ENCODE assay signal across 16 cellular contexts in the genomic region with DNA sequence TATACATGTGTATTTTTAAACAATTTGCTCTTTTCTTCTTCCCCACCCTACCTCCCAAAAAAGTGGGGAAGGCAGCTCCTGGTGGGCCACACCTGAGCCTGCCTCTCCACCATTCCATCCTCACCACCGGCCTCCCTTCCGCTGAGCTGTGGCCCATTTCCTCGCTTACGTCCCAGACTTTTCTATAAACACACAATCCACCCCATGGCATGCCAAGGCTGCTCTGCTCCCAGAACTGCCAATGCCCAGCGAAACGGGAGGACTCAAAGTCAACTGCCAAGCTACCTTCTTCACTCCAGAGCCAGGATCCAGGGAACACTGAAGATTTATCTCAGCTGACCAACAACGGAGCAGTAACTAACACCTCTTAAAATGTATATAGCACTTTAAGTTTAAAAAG. TPM values are rescaled to one million over a fixed set of nuclear protein-coding genes. Genes with fewer than 3 reads are reported as not detected.
DNase-seq lines count a peak whose midpoint lies in the region; ATAC-seq and TF ChIP-seq lines count a peak whose summit lies in the region.
"Had no signal": no experiment of that assay in that cellular context is flagged by ENCODE, and none has a peak within 500 bp of the region (broad histone marks: within the 10 kb centered on the region; RNA-seq: fewer than 3 reads in every experiment).

No MANE protein-coding gene starts in this region.

- H3K27ac Mint-ChIP-seq in CD4-positive, alpha-beta memory T cell: peak overlapping the region in 6 of 7 donors; percentile 72 to 99 (median 90)
- H3K27ac Mint-ChIP-seq in IgD-negative memory B cell (peak overlapping the region; percentile 76 to 92 (median 90)), natural killer cell (peak overlapping the region; percentile 98)
- H3K27ac Mint-ChIP-seq in activated naive CD8-positive, alpha-beta T cell: peak overlapping the region; percentile 97

- H3K27ac ChIP-seq in CD4-positive, alpha-beta memory T cell (ENCODE audit: low read depth, low read length): peak overlapping the region; percentile 84
- H3K27ac ChIP-seq: C4-2B, epithelial cell of prostate, SJCRH30 had no signal

- POLR2A ChIA-PET in CD4-positive, alpha-beta memory T cell (lab: Charles Lee; ENCODE audit: partially characterized antibody): interaction anchor here (0.6 to 4.9 kb wide), 5 partner anchors 10 to 244 kb away, joined by 3 to 82 read pairs (median 7); partner anchors contain the start of genes BRCA2, N4BP2L2 and ZAR1L

- no peak for TF ChIP-seq CTCF in natural killer cell (IDR thresholded peaks at IDR 0.05)

- peak overlapping the region in 1 of 2 donors; percentile 85 for H3K4me3 ChIP-seq in CD4-positive, alpha-beta memory T cell (ENCODE audit: low read length in 2 of 2)
- H3K4me3 ChIP-seq: SJCRH30 had no signal

- no peaks in the 10 kb centered on the region for H3K27me3 ChIP-seq in CD4-positive, alpha-beta memory T cell (ENCODE audit: insufficient read depth, low read length)
- H3K27me3 ChIP-seq: SJCRH30 had no signal

- peaks cover 0 to 2% (median 0%) of the 10 kb centered on the region in 8 donors for H3K9me3 Mint-ChIP-seq in CD4-positive, alpha-beta memory T cell
- H3K9me3 Mint-ChIP-seq in IgD-negative memory B cell: peaks cover 0 to under 1% (median 0%) of the 10 kb centered on the region in 3 donors
- no peaks in the 10 kb centered on the region for H3K9me3 Mint-ChIP-seq in activated naive CD8-positive, alpha-beta T cell (ENCODE audit: low read depth)
- no peaks in the 10 kb centered on the region for H3K9me3 Mint-ChIP-seq in natural killer cell

- no peaks in the 10 kb centered on the region for H3K27me3 Mint-ChIP-seq in CD4-positive, alpha-beta memory T cell
- H3K27me3 Mint-ChIP-seq in IgD-negative memory B cell (no peaks in the 10 kb centered on the region), natural killer cell (ENCODE audit: low read depth in 2 of 2) (no peaks in the 10 kb centered on the region)
- no peaks in the 10 kb centered on the region for H3K27me3 Mint-ChIP-seq in activated naive CD8-positive, alpha-beta T cell

- H3K4me3 Mint-ChIP-seq in CD4-positive, alpha-beta memory T cell: peak overlapping the region in 7 of 8 donors; percentile 57 to 99 (median 64)
- H3K4me3 Mint-ChIP-seq in IgD-negative memory B cell (peak overlapping the region; percentile 30 to 57 (median 45)), natural killer cell (peak overlapping the region; percentile 70)
- H3K4me3 Mint-ChIP-seq in activated naive CD8-positive, alpha-beta T cell: peak overlapping the region; percentile 92

- H3K36me3 ChIP-seq in CD4-positive, alpha-beta memory T cell (ENCODE audit: insufficient read depth, low read length): peaks cover 2% of the 10 kb centered on the region
- H3K36me3 ChIP-seq: SJCRH30 had no signal

- H3K36me3 Mint-ChIP-seq in CD4-positive, alpha-beta memory T cell: peaks cover 29 to 48% of the 10 kb centered on the region in 2 donors
- H3K36me3 Mint-ChIP-seq in IgD-negative memory B cell (peaks cover 8% of the 10 kb centered on the region), natural killer cell (no peaks in the 10 kb centered on the region)
- peaks cover 12% of the 10 kb centered on the region for H3K36me3 Mint-ChIP-seq in activated naive CD8-positive, alpha-beta T cell

- ATAC-seq in natural killer cell (no peak), GM18502 (IDR thresholded peaks at IDR 0.05; ENCODE audit: poor library complexity, unreplicated experiment) (no peak), HG02870 (IDR thresholded peaks at IDR 0.05; ENCODE audit: unreplicated experiment) (no peak)

- H3K4me1 ChIP-seq in CD4-positive, alpha-beta memory T cell (ENCODE audit: insufficient read depth, low read length): peaks cover 48% of the 10 kb centered on the region
- H3K4me1 ChIP-seq: parathyroid adenoma had no signal

- no peaks in the 10 kb centered on the region for H3K9me3 ChIP-seq in CD4-positive, alpha-beta memory T cell (ENCODE audit: control insufficient read depth in 1 of 2, low read length in 2 of 2)
- H3K9me3 ChIP-seq: SJCRH30 had no signal

- intact Hi-C loops in CD4-positive, alpha-beta memory T cell (cut with micrococcal nuclease): no loop called here
- intact Hi-C loops in natural killer cell (cut with micrococcal nuclease): loop anchor here (5.0 kb wide), 2 partner anchors 38 to 312 kb away; no protein-coding TSS in a partner anchor

- DNase-seq in CD4-positive, alpha-beta memory T cell: no peak
- DNase-seq in natural killer cell (no peak), NCI-H524 treated with DMSO at 0.1 percent for 48 hours (lab: John Stamatoyannopoulos, UW) (no peak), cerebellum (ENCODE audit: low spot score) (no peak)
- DNase-seq: activated CD8-positive, alpha-beta memory T cell treated with anti-CD3 and anti-CD28 coated beads for 24 hours; NCI-H1436; NCI-H345; SJCRH30; small intestine had no signal

- CTCF ChIA-PET in CD4-positive, alpha-beta memory T cell (lab: Charles Lee; ENCODE audit: partially characterized antibody): no interaction called here

- peaks cover 29 to 61% (median 45%) of the 10 kb centered on the region in 4 donors for H3K4me1 Mint-ChIP-seq in CD4-positive, alpha-beta memory T cell
- peaks cover 24 to 37% (median 25%) of the 10 kb centered on the region in 3 donors for H3K4me1 Mint-ChIP-seq in IgD-negative memory B cell
- peaks cover 47% of the 10 kb centered on the region for H3K4me1 Mint-ChIP-seq in activated naive CD8-positive, alpha-beta T cell (ENCODE audit: low read depth)
- peaks cover 44 to 52% of the 10 kb centered on the region in 2 donors for H3K4me1 Mint-ChIP-seq in natural killer cell

RNA-seq across cellular contexts. Expression of gene N4BP2L1, which starts 2.8 kb away (rescaled TPM):
- total RNA-seq in CD4-positive, alpha-beta memory T cell: 10 to 100 TPM; 51.6 to 51.9 TPM
- polyA plus RNA-seq in CD4-positive, alpha-beta memory T cell: 10 to 100 TPM; 43.3 to 80.1 TPM
- polyA plus RNA-seq in IgD-negative memory B cell: 43.1 TPM
- total RNA-seq in natural killer cell (10 to 100 TPM; 52.1 to 82.9 (median 75.4) TPM), cerebellum (13.6 TPM)
